Comparison of ENCODE assay signal across 23 cellular contexts in the genomic region with DNA sequence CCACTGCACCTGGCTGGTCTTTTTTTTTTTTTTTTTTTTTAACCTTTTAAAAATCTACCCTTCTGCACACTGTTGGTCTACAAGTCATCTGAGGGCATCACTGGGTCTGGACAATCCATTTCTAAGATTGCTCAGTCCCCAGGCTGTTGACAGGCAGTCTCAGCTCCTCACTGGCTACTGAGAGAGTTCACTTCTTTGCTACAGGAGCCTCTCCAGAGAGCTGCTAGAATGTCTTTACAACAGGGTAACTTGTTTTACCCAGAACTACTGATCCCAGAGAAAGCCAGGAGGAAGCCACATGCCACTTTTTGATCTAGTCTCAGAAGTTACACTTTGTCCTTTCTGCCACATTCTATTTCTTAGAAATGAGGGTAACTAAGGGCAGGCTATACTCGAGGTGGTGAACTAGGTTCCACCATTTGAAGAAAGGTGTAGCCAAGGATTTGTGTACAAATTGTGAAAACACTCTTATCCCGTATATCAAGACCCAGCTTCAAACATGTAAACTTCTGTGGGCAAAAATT. TPM values are rescaled to one million over a fixed set of nuclear protein-coding genes. Genes with fewer than 3 reads are reported as not detected.
DNase-seq lines count a peak whose midpoint lies in the region; ATAC-seq and TF ChIP-seq lines count a peak whose summit lies in the region.
"Had no signal": no experiment of that assay in that cellular context is flagged by ENCODE, and none has a peak within 500 bp of the region (broad histone marks: within the 10 kb centered on the region; RNA-seq: fewer than 3 reads in every experiment).

No MANE protein-coding gene starts in this region.

- H3K27ac ChIP-seq in CD4-positive, CD25-positive, alpha-beta regulatory T cell (ENCODE audit: insufficient read depth, low read length, poor library complexity, severe bottlenecking): no peak overlapping the region
- H3K27ac ChIP-seq in dorsolateral prefrontal cortex (no peak overlapping the region), caudate nucleus (ENCODE audit: low read depth, low read length) (no peak overlapping the region)
- H3K27ac ChIP-seq: KMS-11, PC-9 had no signal

- no peaks in the 10 kb centered on the region for H3K9me3 Mint-ChIP-seq in activated CD4-positive, alpha-beta T cell treated with anti-CD3 and anti-CD28 coated beads for 36 hours (ENCODE audit: low read depth)
- H3K9me3 Mint-ChIP-seq in CD4-positive, CD25-positive, alpha-beta regulatory T cell: no peaks in the 10 kb centered on the region
- H3K9me3 Mint-ChIP-seq in WTC11: no peaks in the 10 kb centered on the region
- H3K9me3 Mint-ChIP-seq in naive thymus-derived CD8-positive, alpha-beta T cell: no peaks in the 10 kb centered on the region

- H3K4me1 ChIP-seq in CD4-positive, CD25-positive, alpha-beta regulatory T cell (ENCODE audit: control insufficient read depth, insufficient read depth, low read length, poor library complexity, severe bottlenecking): peaks cover 1% of the 10 kb centered on the region

- TF ChIP-seq CTCF in WTC11 (IDR thresholded peaks at IDR 0.05) (no peak), dorsolateral prefrontal cortex (IDR thresholded peaks at IDR 0.05 in 54 of 56, conservative IDR thresholded peaks at IDR 0.05 in 2 of 56; ENCODE audit: low read depth in 1 of 56, partially characterized antibody in 56 of 56) (no peak)

- peaks cover 31% of the 10 kb centered on the region for H3K36me3 ChIP-seq in CD4-positive, CD25-positive, alpha-beta regulatory T cell (ENCODE audit: control insufficient read depth, insufficient read depth, low read length)

- no peak overlapping the region for H3K4me3 ChIP-seq in CD4-positive, CD25-positive, alpha-beta regulatory T cell (ENCODE audit: low read depth, low read length)
- H3K4me3 ChIP-seq in dorsolateral prefrontal cortex: no peak overlapping the region
- H3K4me3 ChIP-seq: PC-9 had no signal

- peaks cover 15% of the 10 kb centered on the region for H3K4me1 Mint-ChIP-seq in activated CD4-positive, alpha-beta T cell treated with anti-CD3 and anti-CD28 coated beads for 36 hours
- H3K4me1 Mint-ChIP-seq in CD4-positive, CD25-positive, alpha-beta regulatory T cell: peaks cover 0 to 16% (median 6%) of the 10 kb centered on the region in 4 donors
- peaks cover 2% of the 10 kb centered on the region; the same call in 1 of the 2 replicates for H3K4me1 Mint-ChIP-seq in WTC11
- peaks cover 7 to 25% (median 23%) of the 10 kb centered on the region in 4 donors for H3K4me1 Mint-ChIP-seq in naive thymus-derived CD8-positive, alpha-beta T cell

- H3K36me3 Mint-ChIP-seq in activated CD4-positive, alpha-beta T cell treated with anti-CD3 and anti-CD28 coated beads for 36 hours (ENCODE audit: low read depth): peaks cover 16% of the 10 kb centered on the region
- H3K36me3 Mint-ChIP-seq in CD4-positive, CD25-positive, alpha-beta regulatory T cell: peaks cover 20% of the 10 kb centered on the region
- peaks cover 12% of the 10 kb centered on the region for H3K36me3 Mint-ChIP-seq in WTC11
- H3K36me3 Mint-ChIP-seq in naive thymus-derived CD8-positive, alpha-beta T cell: peaks cover 3 to 38% (median 8%) of the 10 kb centered on the region in 3 donors

- no peak for DNase-seq in activated CD4-positive, alpha-beta T cell treated with anti-CD3 and anti-CD28 coated beads for 36 hours
- no peak for DNase-seq in activated CD4-positive, alpha-beta T cell treated with anti-CD3 and anti-CD28 coated beads for 48 hours
- DNase-seq in CD4-positive, CD25-positive, alpha-beta regulatory T cell: peak in 1 of 3 donors; percentile 42
- DNase-seq in WTC11 (ENCODE audit: low spot score): no peak
- DNase-seq in naive thymus-derived CD8-positive, alpha-beta T cell: peak in 1 of 10 donors; percentile 4
- DNase-seq in kidney tubule cell (ENCODE audit: low spot score): no peak
- DNase-seq in dorsolateral prefrontal cortex: no peak
- DNase-seq in caudate nucleus (lab: John Stamatoyannopoulos, UW): no peak
- DNase-seq: AML-193, C1 segment of cervical spinal cord, DMS53, GF-D8, IMR-90, NCI-H1105, NCI-H146, NCI-H2029, NCI-H226, NCI-H510A treated with DMSO at 0.1 percent for 48 hours, NCI-H748 treated with DMSO at 0.1 percent for 48 hours, PC-9, RPMI8226, SHP77 had no signal

- H3K27ac Mint-ChIP-seq in activated CD4-positive, alpha-beta T cell treated with anti-CD3 and anti-CD28 coated beads for 36 hours: peak overlapping the region; percentile 65
- peak overlapping the region in 2 of 3 donors; percentile 76 to 80 for H3K27ac Mint-ChIP-seq in CD4-positive, CD25-positive, alpha-beta regulatory T cell
- H3K27ac Mint-ChIP-seq in WTC11: peak overlapping the region; percentile 63
- H3K27ac Mint-ChIP-seq in naive thymus-derived CD8-positive, alpha-beta T cell: peak overlapping the region; percentile 31 to 88 (median 72)

- CTCF ChIA-PET in activated CD4-positive, alpha-beta T cell treated with anti-CD3 and anti-CD28 coated beads for 36 hours (lab: Charles Lee): interaction anchor here (0.6 to 1.5 kb wide), 4 partner anchors 10 to 119 kb away, joined by 3 to 4 read pairs (median 3); no protein-coding TSS in a partner anchor
- CTCF ChIA-PET in WTC11 (lab: Charles Lee): no interaction called here

- no peaks in the 10 kb centered on the region for H3K9me3 ChIP-seq in CD4-positive, CD25-positive, alpha-beta regulatory T cell (ENCODE audit: control insufficient read depth in 2 of 2, low read length in 2 of 2)

- no peak overlapping the region for H3K4me3 Mint-ChIP-seq in activated CD4-positive, alpha-beta T cell treated with anti-CD3 and anti-CD28 coated beads for 36 hours
- peak overlapping the region in 1 of 4 donors; percentile 47 for H3K4me3 Mint-ChIP-seq in CD4-positive, CD25-positive, alpha-beta regulatory T cell
- no peak overlapping the region for H3K4me3 Mint-ChIP-seq in WTC11
- H3K4me3 Mint-ChIP-seq in naive thymus-derived CD8-positive, alpha-beta T cell: peak overlapping the region in 8 of 10 donors; percentile 6 to 72 (median 64)

- intact Hi-C loops in activated CD4-positive, alpha-beta T cell treated with anti-CD3 and anti-CD28 coated beads for 36 hours (cut with DNase I, micrococcal nuclease): no loop called here
- intact Hi-C loops in dorsolateral prefrontal cortex (cut with DNase I): no loop called here

- POLR2A ChIA-PET in activated CD4-positive, alpha-beta T cell treated with anti-CD3 and anti-CD28 coated beads for 36 hours (lab: Charles Lee): interaction anchor here (0.7 to 1.0 kb wide), 2 partner anchors 100 to 120 kb away, joined by 4 to 5 read pairs; no protein-coding TSS in a partner anchor
- POLR2A ChIA-PET in WTC11 (lab: Charles Lee): no interaction called here
- POLR2A ChIA-PET in naive thymus-derived CD8-positive, alpha-beta T cell (lab: Charles Lee): no interaction called here

- no peaks in the 10 kb centered on the region for H3K27me3 Mint-ChIP-seq in activated CD4-positive, alpha-beta T cell treated with anti-CD3 and anti-CD28 coated beads for 36 hours
- H3K27me3 Mint-ChIP-seq in CD4-positive, CD25-positive, alpha-beta regulatory T cell: no peaks in the 10 kb centered on the region
- no peaks in the 10 kb centered on the region for H3K27me3 Mint-ChIP-seq in WTC11 (ENCODE audit: low read depth)
- no peaks in the 10 kb centered on the region for H3K27me3 Mint-ChIP-seq in naive thymus-derived CD8-positive, alpha-beta T cell

- H3K27me3 ChIP-seq in CD4-positive, CD25-positive, alpha-beta regulatory T cell (ENCODE audit: control insufficient read depth, insufficient read depth, low read length): no peaks in the 10 kb centered on the region
- no peaks in the 10 kb centered on the region for H3K27me3 ChIP-seq in dorsolateral prefrontal cortex

- ATAC-seq in activated CD4-positive, alpha-beta T cell treated with anti-CD3 and anti-CD28 coated beads for 36 hours: no peak
- ATAC-seq in CD4-positive, CD25-positive, alpha-beta regulatory T cell (ENCODE audit: low read depth in 2 of 2): no peak
- no peak for ATAC-seq in WTC11
- peak in 1 of 2 donors; percentile 14 for ATAC-seq in naive thymus-derived CD8-positive, alpha-beta T cell

TF ChIP-seq in WTC11, 78 proteins besides CTCF, POLR2A, EP300 and RAD21 (continues in another document):
- TF ChIP-seq, protein P1, sequence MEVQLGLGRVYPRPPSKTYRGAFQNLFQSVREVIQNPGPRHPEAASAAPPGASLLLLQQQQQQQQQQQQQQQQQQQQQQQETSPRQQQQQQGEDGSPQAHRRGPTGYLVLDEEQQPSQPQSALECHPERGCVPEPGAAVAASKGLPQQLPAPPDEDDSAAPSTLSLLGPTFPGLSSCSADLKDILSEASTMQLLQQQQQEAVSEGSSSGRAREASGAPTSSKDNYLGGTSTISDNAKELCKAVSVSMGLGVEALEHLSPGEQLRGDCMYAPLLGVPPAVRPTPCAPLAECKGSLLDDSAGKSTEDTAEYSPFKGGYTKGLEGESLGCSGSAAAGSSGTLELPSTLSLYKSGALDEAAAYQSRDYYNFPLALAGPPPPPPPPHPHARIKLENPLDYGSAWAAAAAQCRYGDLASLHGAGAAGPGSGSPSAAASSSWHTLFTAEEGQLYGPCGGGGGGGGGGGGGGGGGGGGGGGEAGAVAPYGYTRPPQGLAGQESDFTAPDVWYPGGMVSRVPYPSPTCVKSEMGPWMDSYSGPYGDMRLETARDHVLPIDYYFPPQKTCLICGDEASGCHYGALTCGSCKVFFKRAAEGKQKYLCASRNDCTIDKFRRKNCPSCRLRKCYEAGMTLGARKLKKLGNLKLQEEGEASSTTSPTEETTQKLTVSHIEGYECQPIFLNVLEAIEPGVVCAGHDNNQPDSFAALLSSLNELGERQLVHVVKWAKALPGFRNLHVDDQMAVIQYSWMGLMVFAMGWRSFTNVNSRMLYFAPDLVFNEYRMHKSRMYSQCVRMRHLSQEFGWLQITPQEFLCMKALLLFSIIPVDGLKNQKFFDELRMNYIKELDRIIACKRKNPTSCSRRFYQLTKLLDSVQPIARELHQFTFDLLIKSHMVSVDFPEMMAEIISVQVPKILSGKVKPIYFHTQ (CRISPR knock-in tag; IDR thresholded peaks at IDR 0.05): no peak
- TF ChIP-seq ZNF232 (CRISPR knock-in tag; IDR thresholded peaks at IDR 0.05) (no peak), RORB (CRISPR knock-in tag; IDR thresholded peaks at IDR 0.05) (no peak), JUN (CRISPR knock-in tag; IDR thresholded peaks at IDR 0.05) (no peak)

RNA-seq across cellular contexts. Expression of a gene that starts 5.7 kb away (rescaled TPM):
- total RNA-seq in activated CD4-positive, alpha-beta T cell treated with anti-CD3 and anti-CD28 coated beads for 36 hours: 10 to 100 TPM; 68.0 to 75.3 TPM
- 1.8 TPM for total RNA-seq in CD4-positive, CD25-positive, alpha-beta regulatory T cell
- polyA plus RNA-seq in CD4-positive, CD25-positive, alpha-beta regulatory T cell: 10 to 100 TPM in 2 of 4 donors, 1 to 10 TPM in 2; 5.0 to 15.9 (median 9.3) TPM
- 93.3 to 101 TPM (median 98.8 TPM) in 3 replicates for total RNA-seq in WTC11 (2021)
- total RNA-seq in naive thymus-derived CD8-positive, alpha-beta T cell: under 1 TPM; 0.52 to 0.80 TPM
- polyA plus RNA-seq in naive thymus-derived CD8-positive, alpha-beta T cell: under 1 TPM in 1 of 3 donors, not detected in 2; 0.34 TPM
- total RNA-seq in dorsolateral prefrontal cortex: 1 to 10 TPM in 28 of 120 experiments, under 1 TPM in 78, not detected in 14; 0.18 to 2.1 (median 0.74) TPM

Comparison
In these comparisons a context has a peak if more than half of its experiments do, and no peak if none do; other contexts are left out.
1. H3K4me3 Mint-ChIP-seq: peak in naive thymus-derived CD8-positive, alpha-beta T cell (8 of 10); none in activated CD4-positive, alpha-beta T cell treated with anti-CD3 and anti-CD28 coated beads for 36 hours (single experiment) and WTC11 (single experiment).
2. RNA of a gene that starts 5.7 kb away (total RNA-seq): 93.3 to 101 TPM in WTC11 and 68.0 to 75.3 TPM in activated CD4-positive, alpha-beta T cell treated with anti-CD3 and anti-CD28 coated beads for 36 hours; 1.8 TPM in CD4-positive, CD25-positive, alpha-beta regulatory T cell (single experiment), 0.52 to 0.80 TPM in naive thymus-derived CD8-positive, alpha-beta T cell and 0.18 to 2.1 TPM in dorsolateral prefrontal cortex; every median in the first group is over 10 times any median in the second.
3. Peak in every context shown above with its lines, with median percentiles within 50 percentile points of each other: H3K27ac Mint-ChIP-seq.